In the genomic region with DNA sequence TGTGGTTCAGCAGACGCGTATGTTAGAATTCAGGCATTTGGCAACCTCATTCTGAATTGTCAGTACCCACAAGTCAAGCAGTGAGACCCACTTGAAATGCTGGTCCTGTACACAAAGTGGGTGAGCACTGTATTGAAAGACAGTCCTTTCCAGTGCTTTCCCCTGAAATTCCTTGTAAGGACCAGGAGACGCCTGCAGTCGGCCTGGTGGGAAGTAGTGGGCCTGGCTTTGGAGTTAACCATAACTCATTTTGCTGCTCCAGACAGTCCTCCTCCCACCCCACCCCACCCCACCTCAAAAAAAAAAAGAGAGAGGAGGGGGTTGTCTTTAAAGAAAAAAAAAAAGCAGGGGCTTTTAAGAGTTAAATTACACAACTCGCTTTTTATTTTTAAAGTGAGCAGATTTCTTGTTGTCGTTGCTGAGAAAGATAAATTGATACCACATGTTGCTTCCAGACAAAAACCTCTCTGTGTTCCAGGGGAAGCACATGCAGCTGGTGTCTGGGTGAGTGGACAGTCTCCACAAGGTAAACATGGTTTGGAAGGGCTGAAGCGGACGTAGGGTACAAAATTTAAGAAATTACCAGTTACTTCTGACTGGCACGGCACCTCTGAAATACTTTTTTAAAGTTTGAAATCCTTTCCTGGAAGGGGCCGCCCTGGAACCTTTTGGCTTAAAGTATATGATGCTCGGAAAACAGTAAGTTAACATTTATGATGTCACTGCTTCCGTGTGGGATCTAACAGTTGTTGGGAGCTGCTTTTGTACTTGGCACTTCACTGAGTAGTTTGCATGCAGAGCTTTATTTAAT, we compare ENCODE assay signal across 9 cellular contexts.
DNase-seq lines count a peak whose midpoint lies in the region; ATAC-seq and TF ChIP-seq lines count a peak whose summit lies in the region.
"Had no signal": no experiment of that assay in that cellular context is flagged by ENCODE, and none has a peak within 500 bp of the region (broad histone marks: within the 10 kb centered on the region; RNA-seq: fewer than 3 reads in every experiment).

No MANE protein-coding gene starts in this region.

- WGBS in right lobe of liver (ENCODE audit: insufficient coverage, low coverage, low lambda C conversion rate, missing lambda C conversion rate): 32% methylated on average over 10 of the region's 12 CpGs

- no peaks in the 10 kb centered on the region for H3K9me3 ChIP-seq in right lobe of liver

- H3K36me3 Mint-ChIP-seq in stimulated activated effector memory CD8-positive, alpha-beta T cell treated with anti-CD3 and anti-CD28 coated beads, Interleukin-12 subunit alpha, Interleukin-12 subunit beta, amount 100 ng/mL, for 72 hours: no peaks in the 10 kb centered on the region

- TF ChIP-seq CTCF in brain microvascular endothelial cell (IDR thresholded peaks at IDR 0.05; ENCODE audit: low read depth, low read length, missing control alignments) (no peak), right lobe of liver (IDR thresholded peaks at IDR 0.05) (no peak), GM10248 (IDR thresholded peaks at IDR 0.05; ENCODE audit: control extremely low read depth, extremely low read depth, low read depth, missing control alignments) (no peak)

- POLR2A ChIA-PET in GM10248 (lab: Yijun Ruan, JAX): no interaction called here

- H3K9me3 Mint-ChIP-seq in stimulated activated effector memory CD8-positive, alpha-beta T cell treated with anti-CD3 and anti-CD28 coated beads, Interleukin-12 subunit alpha, Interleukin-12 subunit beta, amount 100 ng/mL, for 72 hours: no peaks in the 10 kb centered on the region
- H3K9me3 Mint-ChIP-seq: stimulated activated naive CD8-positive, alpha-beta T cell treated with anti-CD3 and anti-CD28 coated beads, Interleukin-15, Interleukin-2, amounts not matched to agents 100 ng/mL and 50 ng/mL, for 24 hours had no signal

- H3K27ac ChIP-seq in brain microvascular endothelial cell (no peak overlapping the region), right lobe of liver (peak overlapping the region; percentile 15 to 54 (median 42)), substantia nigra (ENCODE audit: low read depth, low read length, poor library complexity, severe bottlenecking) (peak overlapping the region; percentile 23)

- H3K27ac Mint-ChIP-seq in stimulated activated effector memory CD8-positive, alpha-beta T cell treated with anti-CD3 and anti-CD28 coated beads, Interleukin-12 subunit alpha, Interleukin-12 subunit beta, amount 100 ng/mL, for 72 hours: no peak overlapping the region
- H3K27ac Mint-ChIP-seq: stimulated activated naive CD8-positive, alpha-beta T cell treated with anti-CD3 and anti-CD28 coated beads, Interleukin-15, Interleukin-2, amounts not matched to agents 100 ng/mL and 50 ng/mL, for 24 hours had no signal

- in situ Hi-C loops in brain microvascular endothelial cell (cut with HindIII; ENCODE audit: low pct_ligation_motif_present, low sequenced_read_pairs): no loop called here

- DNase-seq in LHCN-M2 (ENCODE audit: low read depth) (peak; percentile 89), brain microvascular endothelial cell (peak; percentile 11), right lobe of liver (no peak), substantia nigra (lab: John Stamatoyannopoulos, UW) (peak in 5 of 49 donors; percentile 7 to 56 (median 9)), NCI-H2171 treated with DMSO at 0.1 percent for 48 hours (lab: John Stamatoyannopoulos, UW) (no peak), GM10248 (ENCODE audit: extremely low spot score) (no peak)
- no peak for DNase-seq in stimulated activated effector memory CD8-positive, alpha-beta T cell treated with anti-CD3 and anti-CD28 coated beads, Interleukin-12 subunit alpha, Interleukin-12 subunit beta, amount 100 ng/mL, for 72 hours (ENCODE audit: low spot score in 2 of 2)

- no peak overlapping the region for H3K4me3 Mint-ChIP-seq in stimulated activated effector memory CD8-positive, alpha-beta T cell treated with anti-CD3 and anti-CD28 coated beads, Interleukin-12 subunit alpha, Interleukin-12 subunit beta, amount 100 ng/mL, for 72 hours
- H3K4me3 Mint-ChIP-seq: stimulated activated naive CD8-positive, alpha-beta T cell treated with anti-CD3 and anti-CD28 coated beads, Interleukin-15, Interleukin-2, amounts not matched to agents 100 ng/mL and 50 ng/mL, for 24 hours had no signal

- peaks cover 36% of the 10 kb centered on the region for H3K4me1 Mint-ChIP-seq in stimulated activated effector memory CD8-positive, alpha-beta T cell treated with anti-CD3 and anti-CD28 coated beads, Interleukin-12 subunit alpha, Interleukin-12 subunit beta, amount 100 ng/mL, for 72 hours

- H3K27me3 ChIP-seq in brain microvascular endothelial cell (replicated peaks) (no peaks in the 10 kb centered on the region), right lobe of liver (no peaks in the 10 kb centered on the region)

- TF ChIP-seq POLR2A in right lobe of liver (IDR thresholded peaks at IDR 0.05): no peak

- CTCF ChIA-PET in GM10248 (lab: Yijun Ruan, JAX): interaction anchor here (0.8 kb wide), 1 partner anchor 43 kb away, joined by 3 read pairs; no protein-coding TSS in a partner anchor

- ATAC-seq in right lobe of liver: peak; percentile 17 to 59 (median 26)
- no peak for ATAC-seq in GM19397 (IDR thresholded peaks at IDR 0.05; ENCODE audit: unreplicated experiment)
- no peak for ATAC-seq in stimulated activated effector memory CD8-positive, alpha-beta T cell treated with anti-CD3 and anti-CD28 coated beads, Interleukin-12 subunit alpha, Interleukin-12 subunit beta, amount 100 ng/mL, for 72 hours

- H3K4me1 ChIP-seq in right lobe of liver: peaks cover 0 to 55% (median 29%) of the 10 kb centered on the region in 4 donors

- H3K36me3 ChIP-seq in brain microvascular endothelial cell (replicated peaks) (no peaks in the 10 kb centered on the region), right lobe of liver (no peaks in the 10 kb centered on the region)

- H3K4me3 ChIP-seq in brain microvascular endothelial cell (ENCODE audit: low read depth, low read length) (peak overlapping the region; percentile 21), right lobe of liver (no peak overlapping the region)

- intact Hi-C loops in right lobe of liver (cut with DNase I): loop anchor here in 1 of 2 donors (10.0 kb wide), 1 partner anchor 91 kb away; the partner anchor contains the start of gene FOXO3

Comparison
In these comparisons a context has a peak if more than half of its experiments do, and no peak if none do; other contexts are left out.
1. DNase-seq: peak in LHCN-M2 (single experiment) and brain microvascular endothelial cell (single experiment); none in right lobe of liver (0 of 3), NCI-H2171 treated with DMSO at 0.1 percent for 48 hours (single experiment), stimulated activated effector memory CD8-positive, alpha-beta T cell treated with anti-CD3 and anti-CD28 coated beads, Interleukin-12 subunit alpha, Interleukin-12 subunit beta, amount 100 ng/mL, for 72 hours (0 of 2) and GM10248 (single experiment).
2. ATAC-seq: peak in right lobe of liver (4 of 4); none in GM19397 (single experiment) and stimulated activated effector memory CD8-positive, alpha-beta T cell treated with anti-CD3 and anti-CD28 coated beads, Interleukin-12 subunit alpha, Interleukin-12 subunit beta, amount 100 ng/mL, for 72 hours (single experiment).